In the genomic region with DNA sequence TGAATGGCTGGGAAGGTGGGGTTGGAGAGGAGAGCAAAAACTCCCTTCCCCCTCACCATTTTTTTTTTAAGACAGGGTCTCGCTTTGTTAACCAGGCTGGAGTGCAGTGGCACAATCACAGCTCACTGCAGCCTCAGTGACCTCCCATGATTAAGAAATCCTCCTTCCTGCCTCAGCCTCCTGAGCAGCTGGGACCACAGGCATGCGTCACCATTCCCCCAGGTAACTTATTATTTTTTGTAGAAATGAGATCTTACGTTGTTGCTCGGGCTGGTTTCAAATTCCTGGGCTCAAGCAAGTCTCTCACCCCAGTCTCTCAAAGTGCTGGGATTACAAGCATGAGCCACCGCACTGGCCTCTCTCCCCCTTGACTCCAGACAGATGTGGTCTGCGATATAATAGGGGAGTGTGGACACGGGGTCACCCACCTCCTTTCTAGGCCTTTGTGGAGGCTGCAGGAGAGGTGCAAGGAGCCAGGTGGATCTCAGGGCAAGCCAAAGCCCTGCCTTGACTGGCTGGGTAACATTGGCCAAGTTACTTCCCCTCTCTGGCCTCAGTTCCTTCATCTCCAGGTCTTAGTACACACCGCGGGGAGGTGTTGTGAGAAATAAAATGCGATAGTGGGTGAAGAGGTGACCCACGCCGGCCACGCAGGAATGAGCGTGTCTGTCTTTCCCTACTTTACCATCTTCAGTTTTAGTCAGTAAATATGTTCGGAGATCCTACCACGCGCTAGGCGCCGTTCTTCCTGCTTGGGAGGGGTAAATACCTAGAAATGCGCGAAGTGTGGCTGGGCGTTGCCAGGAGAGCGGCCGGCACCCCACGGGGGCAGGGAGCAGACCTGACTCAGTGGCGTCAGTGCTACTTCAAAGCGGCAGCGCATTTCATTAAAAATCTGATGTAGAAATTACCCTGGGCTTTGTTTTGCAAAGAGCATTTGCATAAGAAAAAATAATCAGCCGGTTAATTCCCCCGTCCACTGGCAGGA, we compare ENCODE assay signal across 1 cellular context.
TF ChIP-seq lines count a peak whose summit lies in the region.

No MANE protein-coding gene starts in this region.

TF ChIP-seq in HepG2, 621 proteins besides CTCF, POLR2A, EP300 and RAD21:
- TF ChIP-seq, protein P1, sequence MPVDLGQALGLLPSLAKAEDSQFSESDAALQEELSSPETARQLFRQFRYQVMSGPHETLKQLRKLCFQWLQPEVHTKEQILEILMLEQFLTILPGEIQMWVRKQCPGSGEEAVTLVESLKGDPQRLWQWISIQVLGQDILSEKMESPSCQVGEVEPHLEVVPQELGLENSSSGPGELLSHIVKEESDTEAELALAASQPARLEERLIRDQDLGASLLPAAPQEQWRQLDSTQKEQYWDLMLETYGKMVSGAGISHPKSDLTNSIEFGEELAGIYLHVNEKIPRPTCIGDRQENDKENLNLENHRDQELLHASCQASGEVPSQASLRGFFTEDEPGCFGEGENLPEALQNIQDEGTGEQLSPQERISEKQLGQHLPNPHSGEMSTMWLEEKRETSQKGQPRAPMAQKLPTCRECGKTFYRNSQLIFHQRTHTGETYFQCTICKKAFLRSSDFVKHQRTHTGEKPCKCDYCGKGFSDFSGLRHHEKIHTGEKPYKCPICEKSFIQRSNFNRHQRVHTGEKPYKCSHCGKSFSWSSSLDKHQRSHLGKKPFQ (CRISPR knock-in tag; IDR thresholded peaks at IDR 0.05; ENCODE audit: insufficient replicate concordance), result no peak
- TF ChIP-seq SIN3A (IDR thresholded peaks at IDR 0.05; ENCODE audit: borderline replicate concordance, low read depth, low read length) (no peak), ZNF232 (CRISPR knock-in tag; IDR thresholded peaks at IDR 0.05; ENCODE audit: borderline replicate concordance) (no peak), ZNF619 (CRISPR knock-in tag; IDR thresholded peaks at IDR 0.05) (no peak), ZNF234 (CRISPR knock-in tag; conservative IDR thresholded peaks at IDR 0.05) (no peak), MED1 (CRISPR knock-in tag; IDR thresholded peaks at IDR 0.05) (no peak), JUNB (CRISPR knock-in tag; IDR thresholded peaks at IDR 0.05; ENCODE audit: borderline replicate concordance) (no peak), ZNF121 (CRISPR knock-in tag; IDR thresholded peaks at IDR 0.05) (no peak)
- TF ChIP-seq, protein P2, sequence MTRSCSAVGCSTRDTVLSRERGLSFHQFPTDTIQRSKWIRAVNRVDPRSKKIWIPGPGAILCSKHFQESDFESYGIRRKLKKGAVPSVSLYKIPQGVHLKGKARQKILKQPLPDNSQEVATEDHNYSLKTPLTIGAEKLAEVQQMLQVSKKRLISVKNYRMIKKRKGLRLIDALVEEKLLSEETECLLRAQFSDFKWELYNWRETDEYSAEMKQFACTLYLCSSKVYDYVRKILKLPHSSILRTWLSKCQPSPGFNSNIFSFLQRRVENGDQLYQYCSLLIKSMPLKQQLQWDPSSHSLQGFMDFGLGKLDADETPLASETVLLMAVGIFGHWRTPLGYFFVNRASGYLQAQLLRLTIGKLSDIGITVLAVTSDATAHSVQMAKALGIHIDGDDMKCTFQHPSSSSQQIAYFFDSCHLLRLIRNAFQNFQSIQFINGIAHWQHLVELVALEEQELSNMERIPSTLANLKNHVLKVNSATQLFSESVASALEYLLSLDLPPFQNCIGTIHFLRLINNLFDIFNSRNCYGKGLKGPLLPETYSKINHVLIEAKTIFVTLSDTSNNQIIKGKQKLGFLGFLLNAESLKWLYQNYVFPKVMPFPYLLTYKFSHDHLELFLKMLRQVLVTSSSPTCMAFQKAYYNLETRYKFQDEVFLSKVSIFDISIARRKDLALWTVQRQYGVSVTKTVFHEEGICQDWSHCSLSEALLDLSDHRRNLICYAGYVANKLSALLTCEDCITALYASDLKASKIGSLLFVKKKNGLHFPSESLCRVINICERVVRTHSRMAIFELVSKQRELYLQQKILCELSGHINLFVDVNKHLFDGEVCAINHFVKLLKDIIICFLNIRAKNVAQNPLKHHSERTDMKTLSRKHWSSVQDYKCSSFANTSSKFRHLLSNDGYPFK (CRISPR knock-in tag; IDR thresholded peaks at IDR 0.05; ENCODE audit: borderline replicate concordance), result no peak
- TF ChIP-seq, protein P3, sequence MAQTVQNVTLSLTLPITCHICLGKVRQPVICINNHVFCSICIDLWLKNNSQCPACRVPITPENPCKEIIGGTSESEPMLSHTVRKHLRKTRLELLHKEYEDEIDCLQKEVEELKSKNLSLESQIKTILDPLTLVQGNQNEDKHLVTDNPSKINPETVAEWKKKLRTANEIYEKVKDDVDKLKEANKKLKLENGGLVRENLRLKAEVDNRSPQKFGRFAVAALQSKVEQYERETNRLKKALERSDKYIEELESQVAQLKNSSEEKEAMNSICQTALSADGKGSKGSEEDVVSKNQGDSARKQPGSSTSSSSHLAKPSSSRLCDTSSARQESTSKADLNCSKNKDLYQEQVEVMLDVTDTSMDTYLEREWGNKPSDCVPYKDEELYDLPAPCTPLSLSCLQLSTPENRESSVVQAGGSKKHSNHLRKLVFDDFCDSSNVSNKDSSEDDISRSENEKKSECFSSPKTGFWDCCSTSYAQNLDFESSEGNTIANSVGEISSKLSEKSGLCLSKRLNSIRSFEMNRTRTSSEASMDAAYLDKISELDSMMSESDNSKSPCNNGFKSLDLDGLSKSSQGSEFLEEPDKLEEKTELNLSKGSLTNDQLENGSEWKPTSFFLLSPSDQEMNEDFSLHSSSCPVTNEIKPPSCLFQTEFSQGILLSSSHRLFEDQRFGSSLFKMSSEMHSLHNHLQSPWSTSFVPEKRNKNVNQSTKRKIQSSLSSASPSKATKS (CRISPR knock-in tag; IDR thresholded peaks at IDR 0.05), result no peak
- TF ChIP-seq, protein P4, sequence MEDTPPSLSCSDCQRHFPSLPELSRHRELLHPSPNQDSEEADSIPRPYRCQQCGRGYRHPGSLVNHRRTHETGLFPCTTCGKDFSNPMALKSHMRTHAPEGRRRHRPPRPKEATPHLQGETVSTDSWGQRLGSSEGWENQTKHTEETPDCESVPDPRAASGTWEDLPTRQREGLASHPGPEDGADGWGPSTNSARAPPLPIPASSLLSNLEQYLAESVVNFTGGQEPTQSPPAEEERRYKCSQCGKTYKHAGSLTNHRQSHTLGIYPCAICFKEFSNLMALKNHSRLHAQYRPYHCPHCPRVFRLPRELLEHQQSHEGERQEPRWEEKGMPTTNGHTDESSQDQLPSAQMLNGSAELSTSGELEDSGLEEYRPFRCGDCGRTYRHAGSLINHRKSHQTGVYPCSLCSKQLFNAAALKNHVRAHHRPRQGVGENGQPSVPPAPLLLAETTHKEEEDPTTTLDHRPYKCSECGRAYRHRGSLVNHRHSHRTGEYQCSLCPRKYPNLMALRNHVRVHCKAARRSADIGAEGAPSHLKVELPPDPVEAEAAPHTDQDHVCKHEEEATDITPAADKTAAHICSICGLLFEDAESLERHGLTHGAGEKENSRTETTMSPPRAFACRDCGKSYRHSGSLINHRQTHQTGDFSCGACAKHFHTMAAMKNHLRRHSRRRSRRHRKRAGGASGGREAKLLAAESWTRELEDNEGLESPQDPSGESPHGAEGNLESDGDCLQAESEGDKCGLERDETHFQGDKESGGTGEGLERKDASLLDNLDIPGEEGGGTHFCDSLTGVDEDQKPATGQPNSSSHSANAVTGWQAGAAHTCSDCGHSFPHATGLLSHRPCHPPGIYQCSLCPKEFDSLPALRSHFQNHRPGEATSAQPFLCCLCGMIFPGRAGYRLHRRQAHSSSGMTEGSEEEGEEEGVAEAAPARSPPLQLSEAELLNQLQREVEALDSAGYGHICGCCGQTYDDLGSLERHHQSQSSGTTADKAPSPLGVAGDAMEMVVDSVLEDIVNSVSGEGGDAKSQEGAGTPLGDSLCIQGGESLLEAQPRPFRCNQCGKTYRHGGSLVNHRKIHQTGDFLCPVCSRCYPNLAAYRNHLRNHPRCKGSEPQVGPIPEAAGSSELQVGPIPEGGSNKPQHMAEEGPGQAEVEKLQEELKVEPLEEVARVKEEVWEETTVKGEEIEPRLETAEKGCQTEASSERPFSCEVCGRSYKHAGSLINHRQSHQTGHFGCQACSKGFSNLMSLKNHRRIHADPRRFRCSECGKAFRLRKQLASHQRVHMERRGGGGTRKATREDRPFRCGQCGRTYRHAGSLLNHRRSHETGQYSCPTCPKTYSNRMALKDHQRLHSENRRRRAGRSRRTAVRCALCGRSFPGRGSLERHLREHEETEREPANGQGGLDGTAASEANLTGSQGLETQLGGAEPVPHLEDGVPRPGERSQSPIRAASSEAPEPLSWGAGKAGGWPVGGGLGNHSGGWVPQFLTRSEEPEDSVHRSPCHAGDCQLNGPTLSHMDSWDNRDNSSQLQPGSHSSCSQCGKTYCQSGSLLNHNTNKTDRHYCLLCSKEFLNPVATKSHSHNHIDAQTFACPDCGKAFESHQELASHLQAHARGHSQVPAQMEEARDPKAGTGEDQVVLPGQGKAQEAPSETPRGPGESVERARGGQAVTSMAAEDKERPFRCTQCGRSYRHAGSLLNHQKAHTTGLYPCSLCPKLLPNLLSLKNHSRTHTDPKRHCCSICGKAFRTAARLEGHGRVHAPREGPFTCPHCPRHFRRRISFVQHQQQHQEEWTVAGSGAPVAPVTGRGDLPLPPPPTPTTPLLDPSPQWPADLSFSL (CRISPR knock-in tag; IDR thresholded peaks at IDR 0.05), result no peak
- TF ChIP-seq, protein P5, sequence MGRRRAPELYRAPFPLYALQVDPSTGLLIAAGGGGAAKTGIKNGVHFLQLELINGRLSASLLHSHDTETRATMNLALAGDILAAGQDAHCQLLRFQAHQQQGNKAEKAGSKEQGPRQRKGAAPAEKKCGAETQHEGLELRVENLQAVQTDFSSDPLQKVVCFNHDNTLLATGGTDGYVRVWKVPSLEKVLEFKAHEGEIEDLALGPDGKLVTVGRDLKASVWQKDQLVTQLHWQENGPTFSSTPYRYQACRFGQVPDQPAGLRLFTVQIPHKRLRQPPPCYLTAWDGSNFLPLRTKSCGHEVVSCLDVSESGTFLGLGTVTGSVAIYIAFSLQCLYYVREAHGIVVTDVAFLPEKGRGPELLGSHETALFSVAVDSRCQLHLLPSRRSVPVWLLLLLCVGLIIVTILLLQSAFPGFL (CRISPR knock-in tag; IDR thresholded peaks at IDR 0.05), result no peak
